8 cellular contexts compared by ENCODE assay signal in genomic region chr11:3841426-3842304, GRCh38. TPM values are rescaled to one million over a fixed set of nuclear protein-coding genes. Genes with fewer than 3 reads are reported as not detected.
DNase-seq lines count a peak whose midpoint lies in the region; ATAC-seq and TF ChIP-seq lines count a peak whose summit lies in the region.

No MANE protein-coding gene starts in this region.

- H3K9ac ChIP-seq in SK-N-MC (ENCODE audit: insufficient read length): peak overlapping the region; percentile 80

- DNase-seq in activated CD4-positive, alpha-beta T cell treated with anti-CD3 and anti-CD28 coated beads for 1 hour: peak; percentile 89
- DNase-seq in activated CD4-positive, alpha-beta T cell treated with anti-CD3 and anti-CD28 coated beads, Interleukin-2, amount 50 U/mL, for 4 hours: no peak
- peak; percentile 90 for DNase-seq in MV-4-11 (lab: John Stamatoyannopoulos, UW)
- no peak for DNase-seq in SK-N-MC (ENCODE audit: low read depth, low spot score)
- peak; percentile 64 for DNase-seq in amniotic stem cell (lab: John Stamatoyannopoulos, UW)
- peak; percentile 93 for DNase-seq in left ventricle myocardium superior
- DNase-seq in prostate gland (ENCODE audit: low spot score): peak; percentile 82

- H3K9me3 ChIP-seq in SK-N-MC (ENCODE audit: low read depth, low read length) (no peaks in the 10 kb centered on the region), prostate gland (no peaks in the 10 kb centered on the region)

- peak; percentile 44 to 82 (median 68) for TF ChIP-seq CTCF in prostate gland (IDR thresholded peaks at IDR 0.05)

- H3K27me3 ChIP-seq in prostate gland (replicated peaks; ENCODE audit: insufficient read depth): no peaks in the 10 kb centered on the region

- H3K27ac ChIP-seq in SK-N-MC (peak overlapping the region; percentile 76), prostate gland (peak overlapping the region; percentile 95 to 97)

- H3K36me3 ChIP-seq in SK-N-MC (ENCODE audit: insufficient read depth, low read length) (no peaks in the 10 kb centered on the region), prostate gland (no peaks in the 10 kb centered on the region)

- TF ChIP-seq POLR2A in prostate gland (IDR thresholded peaks at IDR 0.05): peak; percentile 36

- peak overlapping the region; percentile 90 for H3K4me3 ChIP-seq in SK-N-MC
- peak overlapping the region; percentile 46 to 91 for H3K4me3 ChIP-seq in prostate gland

- H3K4me1 ChIP-seq in prostate gland (replicated peaks): no peaks in the 10 kb centered on the region

- ATAC-seq in HG02588 (IDR thresholded peaks at IDR 0.05; ENCODE audit: unreplicated experiment): peak; percentile 47
- ATAC-seq in left ventricle myocardium superior: peak; percentile 82

- intact Hi-C loops in left ventricle myocardium superior (cut with micrococcal nuclease) (no loop called here), prostate gland (cut with DNase I) (loop anchor here (5.0 kb wide), 1 partner anchor 44 kb away; the partner anchor contains the start of gene NUP98)

- WGBS in prostate gland: 23% methylated on average over 33 of the region's 41 CpGs

RNA-seq across cellular contexts. Expression of gene RHOG, which starts 0.9 kb away (rescaled TPM):
- total RNA-seq in left ventricle myocardium superior (18.6 TPM), prostate gland (10 to 100 TPM; 41.1 to 56.4 TPM)

RNA-seq across cellular contexts. Expression of gene STIM1, which starts 13.8 kb away (rescaled TPM):
- total RNA-seq in left ventricle myocardium superior (17.0 TPM), prostate gland (10 to 100 TPM; 34.1 to 65.0 TPM)

RNA-seq across cellular contexts. Expression of gene PGAP2, which starts 33.3 kb away (rescaled TPM):
- total RNA-seq in left ventricle myocardium superior (19.6 TPM), prostate gland (10 to 100 TPM; 26.6 to 33.5 TPM)

RNA-seq across cellular contexts. Expression of gene NUP98, which starts 44.3 kb away (rescaled TPM):
- total RNA-seq in left ventricle myocardium superior (40.3 TPM), prostate gland (100 to 1,000 TPM; 127 to 136 TPM)

Comparison
In these comparisons a context has a peak if more than half of its experiments do, and no peak if none do; other contexts are left out.
1. DNase-seq: peak in activated CD4-positive, alpha-beta T cell treated with anti-CD3 and anti-CD28 coated beads for 1 hour (single experiment), MV-4-11 (single experiment), amniotic stem cell (single experiment), left ventricle myocardium superior (single experiment) and prostate gland (single experiment); none in activated CD4-positive, alpha-beta T cell treated with anti-CD3 and anti-CD28 coated beads, Interleukin-2, amount 50 U/mL, for 4 hours (0 of 2) and SK-N-MC (single experiment).